10 cellular contexts compared by ENCODE assay signal in the genomic region with DNA sequence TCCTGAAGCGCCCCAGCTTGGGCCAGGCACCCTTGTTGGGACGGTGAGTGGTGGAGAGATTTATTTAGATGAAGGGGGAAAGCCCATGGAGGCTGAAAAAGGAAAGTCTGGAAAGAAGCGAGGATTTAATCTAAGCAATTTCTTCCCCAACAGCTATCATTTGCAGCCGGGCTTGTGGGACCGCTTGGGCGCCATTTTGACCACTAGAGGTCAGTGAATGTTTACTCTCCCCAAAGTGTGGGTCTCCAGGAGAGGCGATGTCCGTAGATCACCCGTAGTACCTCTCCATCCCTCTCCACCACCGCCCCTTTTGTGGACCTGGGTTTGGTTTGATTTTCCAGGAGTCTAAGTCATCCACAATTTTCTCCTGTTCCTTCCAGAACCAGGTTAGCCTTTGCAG.
A peak's percentile ranks its signal among the peaks of the same experiment; 100 is the strongest.
DNase-seq lines count a peak whose midpoint lies in the region; TF ChIP-seq lines count a peak whose summit lies in the region.
"Had no signal": no experiment of that assay in that cellular context is flagged by ENCODE, and none has a peak within 500 bp of the region (broad histone marks: within the 10 kb centered on the region; RNA-seq: fewer than 3 reads in every experiment).

No MANE protein-coding gene starts in this region.

- DNase-seq in DMS53 (lab: John Stamatoyannopoulos, UW), result peak; percentile 76
- no peak for DNase-seq in DMS53 treated with DMSO at 0.1 percent for 48 hours (lab: John Stamatoyannopoulos, UW; ENCODE audit: unreplicated experiment)
- peak; percentile 17 for DNase-seq in KBM-7
- DNase-seq in cerebellar cortex (ENCODE audit: low spot score), result peak; percentile 35
- DNase-seq in osteocyte (ENCODE audit: extremely low spot score, unreplicated experiment), result peak; percentile 67
- no peak for DNase-seq in SKM-1 treated with dmso at 0.1 percent for 144 hours (lab: John Stamatoyannopoulos, UW; ENCODE audit: unreplicated experiment)
- DNase-seq in NCI-H146 treated with DMSO at 0.1 percent for 48 hours (lab: John Stamatoyannopoulos, UW; ENCODE audit: unreplicated experiment), result no peak
- DNase-seq in A172 (ENCODE audit: low spot score), result no peak
- DNase-seq: activated CD8-positive, alpha-beta memory T cell treated with anti-CD3 and anti-CD28 coated beads, Interleukin-2, amount 10 ng/mL, durations not matched to agents 7 days and 5 days; NCI-H524 treated with DMSO at 0.1 percent for 48 hours had no signal

- H3K4me1 Mint-ChIP-seq in osteocyte (ENCODE audit: unreplicated experiment), result no peaks in the 10 kb centered on the region

- H3K27me3 Mint-ChIP-seq in osteocyte (ENCODE audit: unreplicated experiment), result no peaks in the 10 kb centered on the region

- no peaks in the 10 kb centered on the region for H3K36me3 Mint-ChIP-seq in osteocyte (ENCODE audit: unreplicated experiment)
- H3K36me3 Mint-ChIP-seq: activated CD8-positive, alpha-beta memory T cell treated with anti-CD3 and anti-CD28 coated beads, Interleukin-2, amount 10 ng/mL, durations not matched to agents 7 days and 5 days had no signal

- in situ Hi-C loops in KBM-7 (cut with MboI; ENCODE audit: low pct_unique_long_range_greater_than_20kb, low sequenced_read_pairs), result no loop called here

- no peak overlapping the region for H3K27ac Mint-ChIP-seq in osteocyte (ENCODE audit: unreplicated experiment)
- H3K27ac Mint-ChIP-seq: activated CD8-positive, alpha-beta memory T cell treated with anti-CD3 and anti-CD28 coated beads, Interleukin-2, amount 10 ng/mL, durations not matched to agents 7 days and 5 days had no signal

- no peak for TF ChIP-seq CTCF in osteocyte (IDR thresholded peaks at IDR 0.05)

- no peaks in the 10 kb centered on the region for H3K9me3 Mint-ChIP-seq in osteocyte (ENCODE audit: unreplicated experiment)

- H3K4me3 Mint-ChIP-seq in osteocyte (ENCODE audit: unreplicated experiment), result no peak overlapping the region
- H3K4me3 Mint-ChIP-seq: activated CD8-positive, alpha-beta memory T cell treated with anti-CD3 and anti-CD28 coated beads, Interleukin-2, amount 10 ng/mL, durations not matched to agents 7 days and 5 days had no signal

Comparison
In these comparisons a context has a peak if more than half of its experiments do, and no peak if none do; other contexts are left out.
1. DNase-seq: peak in DMS53 (single experiment), KBM-7 (single experiment), cerebellar cortex (single experiment) and osteocyte (single experiment); none in DMS53 treated with DMSO at 0.1 percent for 48 hours (single experiment), SKM-1 treated with dmso at 0.1 percent for 144 hours (single experiment), NCI-H146 treated with DMSO at 0.1 percent for 48 hours (single experiment) and A172 (single experiment).